Comparison of ENCODE assay signal across 1 cellular context in the genomic region with DNA sequence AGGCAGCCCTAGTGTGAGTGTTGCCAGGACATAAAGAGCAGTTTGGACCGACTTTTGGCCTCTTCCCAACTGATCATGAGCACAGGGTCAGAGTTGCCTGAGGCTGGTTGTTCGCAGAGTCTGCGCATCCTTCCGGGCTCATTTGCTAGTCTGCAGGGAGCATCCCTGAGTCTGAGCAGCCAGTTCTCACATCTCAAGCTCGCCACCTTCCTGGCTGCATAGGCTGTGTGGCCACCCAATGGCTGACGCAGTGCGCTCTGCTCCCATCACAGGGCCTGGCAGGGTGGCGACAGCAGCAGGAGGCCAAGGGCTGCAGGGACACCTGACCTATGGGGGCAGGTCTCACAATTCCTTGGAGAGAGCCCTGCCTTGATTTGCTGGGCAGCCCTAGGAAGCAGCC.
TF ChIP-seq lines count a peak whose summit lies in the region.

No MANE protein-coding gene starts in this region.

TF ChIP-seq in GM23338, 12 proteins besides CTCF, POLR2A, EP300 and RAD21 (continued from another document):
- TF ChIP-seq ZNF462 (CRISPR knock-in tag; IDR thresholded peaks at IDR 0.05), result no peak
- no peak for TF ChIP-seq POLR2AphosphoS5 (IDR thresholded peaks at IDR 0.05; ENCODE audit: low read depth)
